Comparison of ENCODE assay signal across 22 cellular contexts in the genomic region with DNA sequence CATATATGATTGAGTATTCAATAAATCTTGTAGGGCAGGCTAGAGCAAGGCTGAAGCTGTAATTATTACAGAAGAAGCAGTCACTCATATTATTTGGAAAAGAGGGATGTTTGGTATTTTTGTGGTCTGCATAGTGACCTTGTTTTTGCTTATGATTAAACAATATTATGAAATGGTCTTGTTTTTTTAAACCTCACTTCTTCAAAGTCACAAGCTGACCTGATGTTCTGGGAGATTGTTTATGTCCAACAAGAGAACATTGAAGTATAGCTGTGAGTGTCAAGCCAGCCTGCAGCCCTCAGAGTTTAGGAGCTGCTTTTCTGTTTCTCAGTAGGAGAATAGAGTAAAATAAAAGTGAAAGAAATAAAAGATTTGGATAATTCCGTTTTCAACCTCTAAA.
DNase-seq lines count a peak whose midpoint lies in the region; ATAC-seq, FAIRE-seq and TF ChIP-seq lines count a peak whose summit lies in the region.
"Had no signal": no experiment of that assay in that cellular context is flagged by ENCODE, and none has a peak within 500 bp of the region (broad histone marks: within the 10 kb centered on the region; RNA-seq: fewer than 3 reads in every experiment).

No MANE protein-coding gene starts in this region.

- POLR2A ChIA-PET in naive thymus-derived CD8-positive, alpha-beta T cell (lab: Charles Lee), result no interaction called here

- no peak overlapping the region for H3K4me3 Mint-ChIP-seq in naive thymus-derived CD8-positive, alpha-beta T cell
- H3K4me3 Mint-ChIP-seq: B cell; CD4-positive, alpha-beta T cell; CD8-positive, alpha-beta T cell had no signal

- DNase-seq in amniotic epithelial cell (ENCODE audit: low read depth) (peak; percentile 12), iris pigment epithelial cell (ENCODE audit: low read depth) (peak; percentile 64), sciatic nerve (ENCODE audit: low spot score) (no peak), NCI-H774 (lab: John Stamatoyannopoulos, UW) (no peak), erythroblast (lab: John Stamatoyannopoulos, UW) (no peak), NOMO-1 treated with dmso at 0.1 percent for 144 hours (lab: John Stamatoyannopoulos, UW; ENCODE audit: unreplicated experiment) (no peak)
- no peak for DNase-seq in naive thymus-derived CD8-positive, alpha-beta T cell
- DNase-seq: AML-193; Caco-2; Calu3; CD4-positive, alpha-beta T cell; CD8-positive, alpha-beta T cell; DMS79 treated with DMSO at 0.1 percent for 48 hours; GF-D8 had no signal

- intact Hi-C loops in sciatic nerve (cut with DNase I), result no loop called here

- peak; percentile 20 for ATAC-seq in sciatic nerve
- no peak for ATAC-seq in naive thymus-derived CD8-positive, alpha-beta T cell
- ATAC-seq: A549; CD8-positive, alpha-beta T cell; GM12878 had no signal

- peak; percentile 63 for FAIRE-seq in endometrium (lab: Jason Lieb, UNC)
- FAIRE-seq: A549, D721Med, G401.6, GM12878, GM12892, GM18507 had no signal

- H3K4me1 Mint-ChIP-seq in naive thymus-derived CD8-positive, alpha-beta T cell, result no peaks in the 10 kb centered on the region
- H3K4me1 Mint-ChIP-seq: B cell had no signal

- peaks cover 0 to 5% (median 0%) of the 10 kb centered on the region in 9 donors for H3K9me3 Mint-ChIP-seq in naive thymus-derived CD8-positive, alpha-beta T cell
- H3K9me3 Mint-ChIP-seq: CD8-positive, alpha-beta T cell had no signal

- TF ChIP-seq POLR2A in erythroblast (IDR thresholded peaks at IDR 0.05; ENCODE audit: low read length), result no peak

- no peak overlapping the region for H3K27ac Mint-ChIP-seq in naive thymus-derived CD8-positive, alpha-beta T cell
- H3K27ac Mint-ChIP-seq: B cell; CD4-positive, alpha-beta T cell; CD8-positive, alpha-beta T cell had no signal

- H3K27me3 Mint-ChIP-seq in naive thymus-derived CD8-positive, alpha-beta T cell, result peaks cover 0 to 20% (median 7%) of the 10 kb centered on the region in 5 donors
- H3K27me3 Mint-ChIP-seq: B cell had no signal

- no peaks in the 10 kb centered on the region for H3K36me3 Mint-ChIP-seq in naive thymus-derived CD8-positive, alpha-beta T cell
- H3K36me3 Mint-ChIP-seq: CD8-positive, alpha-beta T cell had no signal

Comparison
In these comparisons a context has a peak if more than half of its experiments do, and no peak if none do; other contexts are left out.
1. DNase-seq: peak in amniotic epithelial cell (single experiment) and iris pigment epithelial cell (single experiment); none in sciatic nerve (single experiment), NCI-H774 (single experiment), erythroblast (0 of 2), naive thymus-derived CD8-positive, alpha-beta T cell (0 of 10) and NOMO-1 treated with dmso at 0.1 percent for 144 hours (single experiment).